Comparison of ENCODE assay signal across 13 cellular contexts in the genomic region with DNA sequence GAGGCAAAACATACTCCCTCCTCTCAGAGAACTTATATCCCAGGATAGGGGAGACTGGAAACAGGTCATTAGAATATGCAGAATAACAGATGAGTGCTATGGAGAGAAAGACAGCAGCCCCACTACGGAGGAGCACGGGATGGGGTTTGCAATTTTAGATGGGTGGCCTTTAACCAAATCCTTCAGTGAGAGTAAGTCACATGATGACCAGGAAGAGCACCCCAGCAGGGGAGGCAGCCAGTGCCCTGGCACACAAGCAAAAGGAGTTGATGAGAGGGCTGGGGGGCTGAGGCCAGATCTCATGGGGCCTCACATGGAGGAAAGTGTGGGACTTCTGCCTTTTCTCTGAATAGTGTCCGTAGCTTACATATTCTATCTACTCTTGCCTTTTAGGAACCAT. TPM values are rescaled to one million over a fixed set of nuclear protein-coding genes. Genes with fewer than 3 reads are reported as not detected.
A peak's percentile ranks its signal among the peaks of the same experiment; 100 is the strongest.
DNase-seq lines count a peak whose midpoint lies in the region; ATAC-seq and TF ChIP-seq lines count a peak whose summit lies in the region.
"Had no signal": no experiment of that assay in that cellular context is flagged by ENCODE, and none has a peak within 500 bp of the region (broad histone marks: within the 10 kb centered on the region; RNA-seq: fewer than 3 reads in every experiment).

No MANE protein-coding gene starts in this region.

- H3K9me3 ChIP-seq in heart left ventricle: no peaks in the 10 kb centered on the region
- no peaks in the 10 kb centered on the region for H3K9me3 ChIP-seq in ascending aorta
- H3K9me3 ChIP-seq in naive thymus-derived CD4-positive, alpha-beta T cell (ENCODE audit: control insufficient read depth in 2 of 3, low read length in 3 of 3): no peaks in the 10 kb centered on the region
- H3K9me3 ChIP-seq in tibial artery: no peaks in the 10 kb centered on the region

- H3K4me3 Mint-ChIP-seq in naive thymus-derived CD4-positive, alpha-beta T cell: peak overlapping the region in 5 of 10 donors; percentile 25 to 76 (median 31)

- intact Hi-C loops in heart left ventricle (cut with DNase I) (loop anchor here (2.0 to 10.0 kb wide), 11 partner anchors 31 to 397 kb away; a partner anchor contains a TSS), left ventricle myocardium superior (cut with micrococcal nuclease) (loop anchor here (10.0 kb wide), 2 partner anchors 47 to 107 kb away; a partner anchor contains a TSS), ascending aorta (cut with DNase I) (loop anchor here (2.0 kb wide), 1 partner anchor 43 kb away; a partner anchor contains a TSS), tibial artery (cut with DNase I; ENCODE audit: low total_unique reads) (loop anchor here (5.0 to 10.0 kb wide), 2 partner anchors 45 to 397 kb away; a partner anchor contains a TSS)
- intact Hi-C loops in naive thymus-derived CD4-positive, alpha-beta T cell (cut with micrococcal nuclease): loop anchor here in 1 of 2 donors (2.0 kb wide), 1 partner anchor 43 kb away; a partner anchor contains a TSS

- H3K27me3 Mint-ChIP-seq in naive thymus-derived CD4-positive, alpha-beta T cell: no peaks in the 10 kb centered on the region

- H3K27me3 ChIP-seq in heart left ventricle: no peaks in the 10 kb centered on the region
- H3K27me3 ChIP-seq in ascending aorta: no peaks in the 10 kb centered on the region
- no peaks in the 10 kb centered on the region for H3K27me3 ChIP-seq in naive thymus-derived CD4-positive, alpha-beta T cell (ENCODE audit: control insufficient read depth in 2 of 2, insufficient read depth in 2 of 2, low read length in 2 of 2)
- no peaks in the 10 kb centered on the region for H3K27me3 ChIP-seq in tibial artery

- H3K27ac ChIP-seq in heart left ventricle (peak overlapping the region; percentile 42 to 96 (median 75)), ascending aorta (peak overlapping the region; percentile 65 to 72), tibial artery (peak overlapping the region; percentile 60 to 61)
- peak overlapping the region; percentile 72 for H3K27ac ChIP-seq in naive thymus-derived CD4-positive, alpha-beta T cell (ENCODE audit: low read depth, low read length)

- POLR2A ChIA-PET in naive thymus-derived CD4-positive, alpha-beta T cell (lab: Charles Lee): interaction anchor here (1.3 kb wide), 1 partner anchor 43 kb away, joined by 13 read pairs; a partner anchor contains a TSS

- TF ChIP-seq CTCF in heart left ventricle (IDR thresholded peaks at IDR 0.05) (no peak), ascending aorta (IDR thresholded peaks at IDR 0.05) (no peak), tibial artery (IDR thresholded peaks at IDR 0.05) (no peak)

- no peak for TF ChIP-seq POLR2A in heart left ventricle (IDR thresholded peaks at IDR 0.05)

- peaks cover 15 to 46% (median 39%) of the 10 kb centered on the region in 7 donors for H3K4me1 Mint-ChIP-seq in naive thymus-derived CD4-positive, alpha-beta T cell

- H3K4me1 ChIP-seq in heart left ventricle (peaks cover 0 to 44% (median 36%) of the 10 kb centered on the region in 12 donors), ascending aorta (peaks cover 14 to 17% of the 10 kb centered on the region in 2 donors), tibial artery (peaks cover 0 to 41% (median 31%) of the 10 kb centered on the region in 4 donors)
- peaks cover 0 to 14% of the 10 kb centered on the region in 2 donors for H3K4me1 ChIP-seq in naive thymus-derived CD4-positive, alpha-beta T cell (ENCODE audit: control insufficient read depth in 2 of 2, insufficient read depth in 2 of 2, low read length in 2 of 2)

- ATAC-seq in heart left ventricle: no peak
- ATAC-seq in left ventricle myocardium superior: no peak
- ATAC-seq in naive thymus-derived CD4-positive, alpha-beta T cell: no peak
- no peak for ATAC-seq in HG02798 (IDR thresholded peaks at IDR 0.05; ENCODE audit: poor library complexity, unreplicated experiment)
- no peak for ATAC-seq in HG02678 (IDR thresholded peaks at IDR 0.05; ENCODE audit: unreplicated experiment)

- H3K36me3 ChIP-seq in heart left ventricle (peaks cover 0 to 34% (median 29%) of the 10 kb centered on the region in 9 donors), ascending aorta (peaks cover 17 to 25% of the 10 kb centered on the region in 2 donors), tibial artery (peaks cover 22 to 30% (median 24%) of the 10 kb centered on the region in 3 donors)
- H3K36me3 ChIP-seq in naive thymus-derived CD4-positive, alpha-beta T cell (ENCODE audit: control insufficient read depth in 2 of 3, insufficient read depth in 3 of 3, low read length in 3 of 3): peaks cover 8 to 28% (median 10%) of the 10 kb centered on the region in 3 experiments

- peak overlapping the region in 7 of 9 donors; percentile 78 to 97 (median 95) for H3K27ac Mint-ChIP-seq in naive thymus-derived CD4-positive, alpha-beta T cell

- 83 to 91% (median 87%) methylated on average over 3 of the region's 3 CpGs for WGBS in heart left ventricle, 4 donors

- H3K4me3 ChIP-seq in heart left ventricle: no peak overlapping the region
- no peak overlapping the region for H3K4me3 ChIP-seq in ascending aorta
- H3K4me3 ChIP-seq in naive thymus-derived CD4-positive, alpha-beta T cell (ENCODE audit: low read length): no peak overlapping the region
- H3K4me3 ChIP-seq in tibial artery: no peak overlapping the region

- peaks cover 0 to 16% (median 14%) of the 10 kb centered on the region in 5 donors for H3K36me3 Mint-ChIP-seq in naive thymus-derived CD4-positive, alpha-beta T cell

- DNase-seq in heart left ventricle: no peak
- no peak for DNase-seq in left ventricle myocardium superior
- no peak for DNase-seq in ascending aorta (ENCODE audit: low spot score in 2 of 2)
- DNase-seq in naive thymus-derived CD4-positive, alpha-beta T cell: no peak
- DNase-seq in tibial artery: no peak
- DNase-seq in T-helper 9 cell: no peak
- DNase-seq: cerebellar nuclear complex, NCI-H2171 treated with DMSO at 0.1 percent for 48 hours, occipital lobe, OCI-M1, T1000 had no signal

- CTCF ChIA-PET in naive thymus-derived CD4-positive, alpha-beta T cell (lab: Charles Lee): interaction anchor here (1.4 kb wide), 1 partner anchor 115 kb away, joined by 4 read pairs; no protein-coding TSS in a partner anchor

- H3K9me3 Mint-ChIP-seq in naive thymus-derived CD4-positive, alpha-beta T cell: no peaks in the 10 kb centered on the region

RNA-seq across cellular contexts. Expression of a gene that starts 43.0 kb away (rescaled TPM):
- total RNA-seq in heart left ventricle (100 to 1,000 TPM in 1 of 9 donors, 10 to 100 TPM in 8; 43.6 to 116 (median 53.7) TPM), left ventricle myocardium superior (71.4 TPM), ascending aorta (176 TPM)
- 10 to 100 TPM; 26.6 to 69.5 TPM for polyA plus RNA-seq in heart left ventricle
- total RNA-seq in naive thymus-derived CD4-positive, alpha-beta T cell: 100 to 1,000 TPM in 1 of 5 experiments, 10 to 100 TPM in 4; 25.0 to 103 (median 77.3) TPM
- polyA plus RNA-seq in naive thymus-derived CD4-positive, alpha-beta T cell: 1 to 10 TPM; 7.0 to 10.0 TPM
